1 cellular context compared by ENCODE assay signal in the genomic region with DNA sequence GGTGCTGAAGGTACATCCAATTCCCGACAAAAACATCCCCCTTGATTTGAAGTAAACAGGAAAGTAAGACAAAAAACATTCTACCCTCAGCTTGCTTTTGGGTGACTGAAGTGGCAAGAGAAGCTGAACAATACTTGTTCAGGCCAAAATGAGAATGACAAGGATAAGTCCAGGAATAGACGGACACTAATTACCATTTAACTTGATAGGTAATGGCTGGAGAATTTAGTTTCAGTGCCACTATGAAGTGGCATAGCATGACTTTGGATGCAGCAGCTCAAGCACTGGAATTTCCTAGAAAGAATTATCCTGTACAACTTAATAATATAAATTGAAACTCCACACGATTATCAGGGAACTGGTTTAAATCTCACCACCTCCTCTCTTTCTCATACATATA.
TF ChIP-seq lines count a peak whose summit lies in the region.

No MANE protein-coding gene starts in this region.

TF ChIP-seq in WTC11, 78 proteins besides CTCF, POLR2A, EP300 and RAD21 (continued from another document):
- TF ChIP-seq, protein P1, sequence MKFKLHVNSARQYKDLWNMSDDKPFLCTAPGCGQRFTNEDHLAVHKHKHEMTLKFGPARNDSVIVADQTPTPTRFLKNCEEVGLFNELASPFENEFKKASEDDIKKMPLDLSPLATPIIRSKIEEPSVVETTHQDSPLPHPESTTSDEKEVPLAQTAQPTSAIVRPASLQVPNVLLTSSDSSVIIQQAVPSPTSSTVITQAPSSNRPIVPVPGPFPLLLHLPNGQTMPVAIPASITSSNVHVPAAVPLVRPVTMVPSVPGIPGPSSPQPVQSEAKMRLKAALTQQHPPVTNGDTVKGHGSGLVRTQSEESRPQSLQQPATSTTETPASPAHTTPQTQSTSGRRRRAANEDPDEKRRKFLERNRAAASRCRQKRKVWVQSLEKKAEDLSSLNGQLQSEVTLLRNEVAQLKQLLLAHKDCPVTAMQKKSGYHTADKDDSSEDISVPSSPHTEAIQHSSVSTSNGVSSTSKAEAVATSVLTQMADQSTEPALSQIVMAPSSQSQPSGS (CRISPR knock-in tag; IDR thresholded peaks at IDR 0.05; ENCODE audit: borderline replicate concordance, low read depth), result no peak
- TF ChIP-seq TCF7 (CRISPR knock-in tag; IDR thresholded peaks at IDR 0.05; ENCODE audit: low read depth), result no peak
- TF ChIP-seq ZNF671 (CRISPR knock-in tag; IDR thresholded peaks at IDR 0.05), result no peak
- TF ChIP-seq RELA (CRISPR knock-in tag; IDR thresholded peaks at IDR 0.05; ENCODE audit: borderline replicate concordance), result no peak
- TF ChIP-seq, protein P2, sequence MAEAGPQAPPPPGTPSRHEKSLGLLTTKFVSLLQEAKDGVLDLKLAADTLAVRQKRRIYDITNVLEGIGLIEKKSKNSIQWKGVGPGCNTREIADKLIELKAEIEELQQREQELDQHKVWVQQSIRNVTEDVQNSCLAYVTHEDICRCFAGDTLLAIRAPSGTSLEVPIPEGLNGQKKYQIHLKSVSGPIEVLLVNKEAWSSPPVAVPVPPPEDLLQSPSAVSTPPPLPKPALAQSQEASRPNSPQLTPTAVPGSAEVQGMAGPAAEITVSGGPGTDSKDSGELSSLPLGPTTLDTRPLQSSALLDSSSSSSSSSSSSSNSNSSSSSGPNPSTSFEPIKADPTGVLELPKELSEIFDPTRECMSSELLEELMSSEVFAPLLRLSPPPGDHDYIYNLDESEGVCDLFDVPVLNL (CRISPR knock-in tag; IDR thresholded peaks at IDR 0.05; ENCODE audit: borderline replicate concordance, low read depth), result no peak
TF ChIP-seq in WTC11: peak in this region for 0.
